In genomic region chr6:28895131-28895812, GRCh38 we compare ENCODE assay signal across 8 cellular contexts. TPM values are rescaled to one million over a fixed set of nuclear protein-coding genes. Genes with fewer than 3 reads are reported as not detected.
DNase-seq lines count a peak whose midpoint lies in the region; ATAC-seq, FAIRE-seq and TF ChIP-seq lines count a peak whose summit lies in the region.

No MANE protein-coding gene starts in this region.

- H3K36me3 ChIP-seq in GM12878 (ENCODE audit: control insufficient read depth in 2 of 2, insufficient read depth in 2 of 2, low read length in 1 of 2) = no peaks in the 10 kb centered on the region

- no peaks in the 10 kb centered on the region for H3K4me1 ChIP-seq in GM12878 (ENCODE audit: control insufficient read depth, insufficient read depth, low read length)

- peak overlapping the region; percentile 85 for H2AFZ ChIP-seq in GM12878 (ENCODE audit: control insufficient read depth, low read depth, low read length)

- 14% methylated on average over 27 of the region's 27 CpGs for WGBS in GM12878 (ENCODE audit: insufficient coverage, insufficient replicate concordance, low lambda C conversion rate, missing lambda C conversion rate)

- peak overlapping the region; percentile 28; the same call in 1 of the 2 replicates for H3K4me2 ChIP-seq in GM12878 (ENCODE audit: control insufficient read depth, insufficient read depth)

- no peaks in the 10 kb centered on the region for H4K20me1 ChIP-seq in GM12878 (ENCODE audit: control insufficient read depth, insufficient read depth)

- intact Hi-C loops in GM12878 (cut with micrococcal nuclease; ENCODE audit: unreplicated experiment) = no loop called here

- no peak for TF ChIP-seq CTCF in GM12878 (IDR thresholded peaks at IDR 0.05 in 2 of 3, conservative IDR thresholded peaks at IDR 0.05 in 1 of 3; ENCODE audit: control insufficient read depth in 2 of 3, extremely low read depth in 1 of 3, insufficient read depth in 1 of 3, low read depth in 3 of 3, low read length in 3 of 3)

- POLR2A ChIA-PET in GM12878 (lab: Charles Lee) = interaction anchor here (0.7 to 5.3 kb wide), 5 partner anchors 10 to 757 kb away, joined by 3 to 33 read pairs (median 5); partner anchors contain the start of gene TRIM27

- DNase-seq in NCI-H2029 treated with DMSO at 0.1 percent for 48 hours (lab: John Stamatoyannopoulos, UW) (peak; percentile 89), T1000 (lab: John Stamatoyannopoulos, UW) (peak; percentile 87), GM12878 (ENCODE audit: low read depth, low spot score) (peak; percentile 96), hypothalamus (lab: John Stamatoyannopoulos, UW) (peak; percentile 11 to 92 (median 71)), retina (peak; percentile 96), GOT3 (lab: John Stamatoyannopoulos, UW) (no peak)

- RAD21 ChIA-PET in GM12878 (lab: Charles Lee; ENCODE audit: unreplicated experiment) = interaction anchor here (0.6 to 2.1 kb wide), 4 partner anchors 29 to 1077 kb away, joined by 3 to 9 read pairs (median 6); partner anchors contain the start of gene TRIM27

- in situ Hi-C loops in GM12878 (cut with MboI) = no loop called here

- CTCF ChIA-PET in GM12878 (lab: Yijun Ruan, JAX) = interaction anchor here (0.6 to 1.7 kb wide), 7 partner anchors 27 to 1149 kb away, joined by 3 to 6 read pairs (median 5); partner anchors contain the start of gene TRIM27

- no peaks in the 10 kb centered on the region for H3K9me3 ChIP-seq in GM12878 (replicated peaks; ENCODE audit: control insufficient read depth, insufficient read depth, low read length)

- H3K9ac ChIP-seq in GM12878 (ENCODE audit: control insufficient read depth, insufficient read depth, low read length) = peak overlapping the region; percentile 76

- TF ChIP-seq EP300 in GM12878 (IDR thresholded peaks at IDR 0.05; ENCODE audit: borderline replicate concordance in 1 of 2, control insufficient read depth in 1 of 2, low read depth in 2 of 2, low read length in 2 of 2) = no peak

- peak overlapping the region; percentile 87 for H3K4me3 ChIP-seq in GM12878

- H3K27me3 ChIP-seq in GM12878 (replicated peaks in 1 of 2; ENCODE audit: control insufficient read depth in 2 of 2, insufficient read depth in 2 of 2, low read length in 1 of 2) = no peaks in the 10 kb centered on the region

- no peak for TF ChIP-seq RAD21 in GM12878 (IDR thresholded peaks at IDR 0.05; ENCODE audit: insufficient read depth, low read depth, low read length)

- H3K27ac ChIP-seq in GM12878 (ENCODE audit: control insufficient read depth, insufficient read depth) = peak overlapping the region; percentile 89

- H3K79me2 ChIP-seq in GM12878 (ENCODE audit: control insufficient read depth, insufficient read depth, low read length) = no peaks in the 10 kb centered on the region

- peak; percentile 38 for ATAC-seq in GM18508 (IDR thresholded peaks at IDR 0.05; ENCODE audit: insufficient read depth, unreplicated experiment)
- peak; percentile 68 for ATAC-seq in HG02981 (IDR thresholded peaks at IDR 0.05; ENCODE audit: unreplicated experiment)
- ATAC-seq in GM12878 = peak; percentile 88

- TSS peak; percentile 81 for BruUV-seq in GM12878 (replicated peaks; lab: Mats Ljungman, UMichigan)

- SMC1A ChIA-PET in GM12878 (lab: Charles Lee; ENCODE audit: uncharacterized antibody, unreplicated experiment) = interaction anchor here (0.6 to 1.7 kb wide), 8 partner anchors 10 to 86 kb away, joined by 3 to 5 read pairs (median 3); no protein-coding TSS in a partner anchor

- TF ChIP-seq POLR2A in GM12878 (IDR thresholded peaks at IDR 0.05; ENCODE audit: low read depth, low read length) = peak; percentile 87

- peak; percentile 99 for FAIRE-seq in GM12878 (lab: Jason Lieb, UNC)

TF ChIP-seq in GM12878, 131 proteins besides CTCF, POLR2A, EP300 and RAD21 (continues in another document):
- TF ChIP-seq, protein P1, sequence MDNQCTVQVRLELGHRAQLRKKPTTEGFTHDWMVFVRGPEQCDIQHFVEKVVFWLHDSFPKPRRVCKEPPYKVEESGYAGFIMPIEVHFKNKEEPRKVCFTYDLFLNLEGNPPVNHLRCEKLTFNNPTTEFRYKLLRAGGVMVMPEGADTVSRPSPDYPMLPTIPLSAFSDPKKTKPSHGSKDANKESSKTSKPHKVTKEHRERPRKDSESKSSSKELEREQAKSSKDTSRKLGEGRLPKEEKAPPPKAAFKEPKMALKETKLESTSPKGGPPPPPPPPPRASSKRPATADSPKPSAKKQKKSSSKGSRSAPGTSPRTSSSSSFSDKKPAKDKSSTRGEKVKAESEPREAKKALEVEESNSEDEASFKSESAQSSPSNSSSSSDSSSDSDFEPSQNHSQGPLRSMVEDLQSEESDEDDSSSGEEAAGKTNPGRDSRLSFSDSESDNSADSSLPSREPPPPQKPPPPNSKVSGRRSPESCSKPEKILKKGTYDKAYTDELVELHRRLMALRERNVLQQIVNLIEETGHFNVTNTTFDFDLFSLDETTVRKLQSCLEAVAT (IDR thresholded peaks at IDR 0.05) = peak; percentile 89
- TF ChIP-seq BRCA1 (IDR thresholded peaks at IDR 0.05; ENCODE audit: low read depth, low read length) = peak; percentile 88
- TF ChIP-seq HDAC2 (IDR thresholded peaks at IDR 0.05) = 0 out of 2 replicates have a peak, but pooled peaks have one; percentile 16
- 0 out of 2 replicates have a peak, but pooled peaks have one; percentile 58 for TF ChIP-seq PML (IDR thresholded peaks at IDR 0.05; ENCODE audit: low read length)
- TF ChIP-seq POLR2AphosphoS5 (IDR thresholded peaks at IDR 0.05; ENCODE audit: low read length) = peak; percentile 95
- no peak for TF ChIP-seq ELK1 (IDR thresholded peaks at IDR 0.05; ENCODE audit: low read depth, low read length)
- TF ChIP-seq CBFB (IDR thresholded peaks at IDR 0.05; ENCODE audit: low read depth) = peak; percentile 91
- peak; percentile 70; the same call in 2 of the 3 replicates for TF ChIP-seq POU2F2 (IDR thresholded peaks at IDR 0.05; ENCODE audit: borderline replicate concordance, low read depth, low read length)
- TF ChIP-seq HCFC1 (IDR thresholded peaks at IDR 0.05; ENCODE audit: low read length) = no peak; the same call in 1 of the 2 replicates
- no peak for TF ChIP-seq ZBTB4 (CRISPR knock-in tag; IDR thresholded peaks at IDR 0.05)
- peak; percentile 98 for TF ChIP-seq CHD2 (IDR thresholded peaks at IDR 0.05; ENCODE audit: borderline replicate concordance, low read depth, low read length)
- TF ChIP-seq ZZZ3 (IDR thresholded peaks at IDR 0.05; ENCODE audit: control insufficient read depth, insufficient read length, low read depth) = no peak
- TF ChIP-seq RBBP5 (conservative IDR thresholded peaks at IDR 0.05) = no peak
- TF ChIP-seq STAT1 (conservative IDR thresholded peaks at IDR 0.05) = peak; percentile 57; the same call in 1 of the 2 replicates
- TF ChIP-seq MXI1 (IDR thresholded peaks at IDR 0.05; ENCODE audit: low read depth, low read length) = no peak; the same call in 1 of the 2 replicates

RNA-seq across cellular contexts. Expression of gene TRIM27, which starts 28.5 kb away (rescaled TPM):
- 133 and 137 TPM in 2 replicates for total RNA-seq in GM12878 (2013; cell fraction: nucleolus; rRNA removed)
- total RNA-seq in GM12878 (2014; rRNA removed) (68.8 and 72.2 TPM in 2 replicates), GM12878 (2014; rRNA removed; fragmentation: Illumina TruSeq; extraction: Trizol) (60.2 and 63.7 TPM in 2 replicates), GM12878 (2021) (53.6 and 55.6 TPM in 2 replicates)
- polyA plus RNA-seq in GM12878 (2011; ENCODE audit: low read depth) = 27.2 TPM
- polyA plus RNA-seq in GM12878 (2011; rRNA removed) (66.3 and 74.7 TPM in 2 replicates), GM12878 (2014; fragmentation: Illumina TruSeq; extraction: Trizol) (47.5 and 52.6 TPM in 2 replicates), GM12878 (2014; fragmentation: Nextera tagmentation; extraction: Ambion mirVana) (10 to 100 TPM; 18.5 to 27.9 TPM), GM12878 (2014; rRNA removed) (51.4 and 56.9 TPM in 2 replicates), GM12878 (2016; fragmentation: Nextera tagmentation; extraction: Ambion mirVana) (10 to 100 TPM; 59.1 to 63.8 TPM)
- polyA plus RNA-seq in GM12878 (2011; cell fraction: cytosol; rRNA removed) = 58.3 and 67.5 TPM in 2 replicates
- 82.3 and 106 TPM in 2 replicates for polyA plus RNA-seq in GM12878 (2011; cell fraction: nucleus; rRNA removed)
- 24.9 and 32.2 TPM in 2 replicates for polyA plus RNA-seq in GM12878 (2012)
- 81.9 and 93.1 TPM in 2 replicates for polyA minus RNA-seq in GM12878 (2011; rRNA and poly(A)+ RNA removed)
- polyA minus RNA-seq in GM12878 (2011; cell fraction: cytosol; rRNA and poly(A)+ RNA removed) = 19.5 and 34.5 TPM in 2 replicates
- polyA minus RNA-seq in GM12878 (2011; cell fraction: nucleus; rRNA and poly(A)+ RNA removed) = 40.5 and 72.7 TPM in 2 replicates

Comparison
In these comparisons a context has a peak if more than half of its experiments do, and no peak if none do; other contexts are left out.
1. ATAC-seq: peak in every context shown above with its lines; median percentile 88 in GM12878; 68 in HG02981; 38 in GM18508.